ENCODE assay signal across 18 cellular contexts in genomic region chr9:135711411-135711810, GRCh38. TPM values are rescaled to one million over a fixed set of nuclear protein-coding genes. Genes with fewer than 3 reads are reported as not detected.
"Had no signal": no experiment of that assay in that cellular context is flagged by ENCODE, and none has a peak within 500 bp of the region (broad histone marks: within the 10 kb centered on the region; RNA-seq: fewer than 3 reads in every experiment).

No MANE protein-coding gene starts in this region.

- H3K79me2 ChIP-seq: hepatocyte had no signal

- H3K4me1 ChIP-seq: adrenal gland, left ventricle myocardium inferior, thyroid gland, vagina had no signal

- ATAC-seq: natural killer cell treated with Interleukin-12 subunit alpha and Interleukin-12 subunit beta and Interleukin-15 and Interleukin-18, amount 100 ng/mL, for 72 hours; right cardiac atrium had no signal

- H2AFZ ChIP-seq: hepatocyte had no signal

- H3K4me3 ChIP-seq: adrenal gland, hepatocyte, left ventricle myocardium inferior, smooth muscle cell, thyroid gland, vagina had no signal

- H3K27ac ChIP-seq: adrenal gland, hepatocyte, left ventricle myocardium inferior, thyroid gland, vagina had no signal

- DNase-seq: activated CD4-positive, alpha-beta T cell treated with anti-CD3 and anti-CD28 coated beads, Interleukin-2, amount 50 U/mL, for 1 hour; activated naive CD4-positive, alpha-beta T cell treated with anti-CD3 and anti-CD28 coated beads, Interleukin-2, amount 10 ng/mL, durations not matched to agents 7 days and 5 days; activated T-cell treated with anti-CD3 and anti-CD28 coated beads for 4 hours; adrenal gland; effector memory CD4-positive, alpha-beta T cell; kidney; left ventricle myocardium inferior; occipital lobe; right cardiac atrium; thyroid gland had no signal

- H3K36me3 ChIP-seq: adrenal gland, left ventricle myocardium inferior, thyroid gland, vagina had no signal

- H3K9me3 ChIP-seq: adrenal gland, left ventricle myocardium inferior, thyroid gland, vagina had no signal

- H3K4me2 ChIP-seq: hepatocyte, smooth muscle cell had no signal

RNA-seq across cellular contexts. Expression of gene KCNT1, which starts 9.4 kb away (rescaled TPM):
- total RNA-seq: activated CD8-positive, alpha-beta memory T cell treated with anti-CD3 and anti-CD28 coated beads for 36 hours; activated T-helper 2 cell treated with anti-CD3 and anti-CD28 coated beads, Interferon-gamma antibody, Interleukin-2, Interleukin-4, amounts not matched to agents 10 μg/mL and 5 μg/mL and 100 μg/mL, durations not matched to agents 14 hours and 24 hours and 36 hours; hepatocyte; kidney; natural killer cell treated with Interleukin-12 subunit alpha and Interleukin-12 subunit beta and Interleukin-15 and Interleukin-18, amount 100 ng/mL, for 72 hours; progenitor cell of endocrine pancreas; smooth muscle cell; vagina had no signal

RNA-seq across cellular contexts. Expression of gene SOHLH1, which starts 12.1 kb away (rescaled TPM):
- total RNA-seq: activated CD8-positive, alpha-beta memory T cell treated with anti-CD3 and anti-CD28 coated beads for 36 hours; activated T-helper 2 cell treated with anti-CD3 and anti-CD28 coated beads, Interferon-gamma antibody, Interleukin-2, Interleukin-4, amounts not matched to agents 10 μg/mL and 5 μg/mL and 100 μg/mL, durations not matched to agents 14 hours and 24 hours and 36 hours; adrenal gland; hepatocyte; kidney; left ventricle myocardium inferior; mucosa of gallbladder; natural killer cell treated with Interleukin-12 subunit alpha and Interleukin-12 subunit beta and Interleukin-15 and Interleukin-18, amount 100 ng/mL, for 72 hours; occipital lobe; progenitor cell of endocrine pancreas; right cardiac atrium; smooth muscle cell; thyroid gland; vagina had no signal

RNA-seq across cellular contexts. Expression of gene LCN9, which starts 48.3 kb away (rescaled TPM):
- total RNA-seq: activated CD8-positive, alpha-beta memory T cell treated with anti-CD3 and anti-CD28 coated beads for 36 hours; activated T-helper 2 cell treated with anti-CD3 and anti-CD28 coated beads, Interferon-gamma antibody, Interleukin-2, Interleukin-4, amounts not matched to agents 10 μg/mL and 5 μg/mL and 100 μg/mL, durations not matched to agents 14 hours and 24 hours and 36 hours; adrenal gland; kidney; left ventricle myocardium inferior; mucosa of gallbladder; natural killer cell treated with Interleukin-12 subunit alpha and Interleukin-12 subunit beta and Interleukin-15 and Interleukin-18, amount 100 ng/mL, for 72 hours; occipital lobe; right cardiac atrium; thyroid gland; vagina had no signal
